In the genomic region with DNA sequence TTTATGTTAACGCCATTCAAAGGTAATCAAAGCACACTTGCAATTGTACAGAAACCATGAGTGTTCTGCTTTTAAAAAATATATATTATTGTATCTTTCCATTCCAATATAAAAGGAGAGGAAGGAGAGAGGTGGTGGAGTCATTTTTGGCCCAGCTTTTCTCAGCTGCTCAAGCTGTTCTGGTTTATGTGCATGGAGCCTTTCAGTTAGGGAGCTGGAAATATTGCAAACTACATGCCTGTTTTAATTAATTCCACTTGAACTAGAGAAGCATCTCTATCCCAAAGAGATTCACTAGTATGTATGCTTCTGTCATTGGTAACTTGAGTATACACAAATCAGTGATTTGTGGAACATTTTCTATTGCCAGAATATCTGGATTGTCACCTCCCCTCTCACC, we compare ENCODE assay signal across 1 cellular context.
TF ChIP-seq lines count a peak whose summit lies in the region.

No MANE protein-coding gene starts in this region.

TF ChIP-seq in SK-N-SH treated with all-trans-retinoic acid at 6 μM for 48 hours, 23 proteins besides CTCF, POLR2A, EP300 and RAD21 (continued from another document):
- TF ChIP-seq, protein P1, sequence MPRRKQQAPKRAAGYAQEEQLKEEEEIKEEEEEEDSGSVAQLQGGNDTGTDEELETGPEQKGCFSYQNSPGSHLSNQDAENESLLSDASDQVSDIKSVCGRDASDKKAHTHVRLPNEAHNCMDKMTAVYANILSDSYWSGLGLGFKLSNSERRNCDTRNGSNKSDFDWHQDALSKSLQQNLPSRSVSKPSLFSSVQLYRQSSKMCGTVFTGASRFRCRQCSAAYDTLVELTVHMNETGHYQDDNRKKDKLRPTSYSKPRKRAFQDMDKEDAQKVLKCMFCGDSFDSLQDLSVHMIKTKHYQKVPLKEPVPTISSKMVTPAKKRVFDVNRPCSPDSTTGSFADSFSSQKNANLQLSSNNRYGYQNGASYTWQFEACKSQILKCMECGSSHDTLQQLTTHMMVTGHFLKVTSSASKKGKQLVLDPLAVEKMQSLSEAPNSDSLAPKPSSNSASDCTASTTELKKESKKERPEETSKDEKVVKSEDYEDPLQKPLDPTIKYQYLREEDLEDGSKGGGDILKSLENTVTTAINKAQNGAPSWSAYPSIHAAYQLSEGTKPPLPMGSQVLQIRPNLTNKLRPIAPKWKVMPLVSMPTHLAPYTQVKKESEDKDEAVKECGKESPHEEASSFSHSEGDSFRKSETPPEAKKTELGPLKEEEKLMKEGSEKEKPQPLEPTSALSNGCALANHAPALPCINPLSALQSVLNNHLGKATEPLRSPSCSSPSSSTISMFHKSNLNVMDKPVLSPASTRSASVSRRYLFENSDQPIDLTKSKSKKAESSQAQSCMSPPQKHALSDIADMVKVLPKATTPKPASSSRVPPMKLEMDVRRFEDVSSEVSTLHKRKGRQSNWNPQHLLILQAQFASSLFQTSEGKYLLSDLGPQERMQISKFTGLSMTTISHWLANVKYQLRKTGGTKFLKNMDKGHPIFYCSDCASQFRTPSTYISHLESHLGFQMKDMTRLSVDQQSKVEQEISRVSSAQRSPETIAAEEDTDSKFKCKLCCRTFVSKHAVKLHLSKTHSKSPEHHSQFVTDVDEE (CRISPR knock-in tag; IDR thresholded peaks at IDR 0.05): no peak
- TF ChIP-seq ISL1 (CRISPR knock-in tag; IDR thresholded peaks at IDR 0.05) (no peak), ESRRG (CRISPR knock-in tag; IDR thresholded peaks at IDR 0.05) (no peak), RARB (CRISPR knock-in tag; IDR thresholded peaks at IDR 0.05) (no peak), ZFP30 (CRISPR knock-in tag; IDR thresholded peaks at IDR 0.05) (no peak)
- TF ChIP-seq, protein P2, sequence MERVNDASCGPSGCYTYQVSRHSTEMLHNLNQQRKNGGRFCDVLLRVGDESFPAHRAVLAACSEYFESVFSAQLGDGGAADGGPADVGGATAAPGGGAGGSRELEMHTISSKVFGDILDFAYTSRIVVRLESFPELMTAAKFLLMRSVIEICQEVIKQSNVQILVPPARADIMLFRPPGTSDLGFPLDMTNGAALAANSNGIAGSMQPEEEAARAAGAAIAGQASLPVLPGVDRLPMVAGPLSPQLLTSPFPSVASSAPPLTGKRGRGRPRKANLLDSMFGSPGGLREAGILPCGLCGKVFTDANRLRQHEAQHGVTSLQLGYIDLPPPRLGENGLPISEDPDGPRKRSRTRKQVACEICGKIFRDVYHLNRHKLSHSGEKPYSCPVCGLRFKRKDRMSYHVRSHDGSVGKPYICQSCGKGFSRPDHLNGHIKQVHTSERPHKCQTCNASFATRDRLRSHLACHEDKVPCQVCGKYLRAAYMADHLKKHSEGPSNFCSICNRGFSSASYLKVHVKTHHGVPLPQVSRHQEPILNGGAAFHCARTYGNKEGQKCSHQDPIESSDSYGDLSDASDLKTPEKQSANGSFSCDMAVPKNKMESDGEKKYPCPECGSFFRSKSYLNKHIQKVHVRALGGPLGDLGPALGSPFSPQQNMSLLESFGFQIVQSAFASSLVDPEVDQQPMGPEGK (CRISPR knock-in tag; IDR thresholded peaks at IDR 0.05; ENCODE audit: borderline replicate concordance): no peak
- TF ChIP-seq, protein P3, sequence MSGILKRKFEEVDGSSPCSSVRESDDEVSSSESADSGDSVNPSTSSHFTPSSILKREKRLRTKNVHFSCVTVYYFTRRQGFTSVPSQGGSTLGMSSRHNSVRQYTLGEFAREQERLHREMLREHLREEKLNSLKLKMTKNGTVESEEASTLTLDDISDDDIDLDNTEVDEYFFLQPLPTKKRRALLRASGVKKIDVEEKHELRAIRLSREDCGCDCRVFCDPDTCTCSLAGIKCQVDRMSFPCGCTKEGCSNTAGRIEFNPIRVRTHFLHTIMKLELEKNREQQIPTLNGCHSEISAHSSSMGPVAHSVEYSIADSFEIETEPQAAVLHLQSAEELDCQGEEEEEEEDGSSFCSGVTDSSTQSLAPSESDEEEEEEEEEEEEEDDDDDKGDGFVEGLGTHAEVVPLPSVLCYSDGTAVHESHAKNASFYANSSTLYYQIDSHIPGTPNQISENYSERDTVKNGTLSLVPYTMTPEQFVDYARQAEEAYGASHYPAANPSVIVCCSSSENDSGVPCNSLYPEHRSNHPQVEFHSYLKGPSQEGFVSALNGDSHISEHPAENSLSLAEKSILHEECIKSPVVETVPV (CRISPR knock-in tag; IDR thresholded peaks at IDR 0.05): no peak
- TF ChIP-seq, protein P4, sequence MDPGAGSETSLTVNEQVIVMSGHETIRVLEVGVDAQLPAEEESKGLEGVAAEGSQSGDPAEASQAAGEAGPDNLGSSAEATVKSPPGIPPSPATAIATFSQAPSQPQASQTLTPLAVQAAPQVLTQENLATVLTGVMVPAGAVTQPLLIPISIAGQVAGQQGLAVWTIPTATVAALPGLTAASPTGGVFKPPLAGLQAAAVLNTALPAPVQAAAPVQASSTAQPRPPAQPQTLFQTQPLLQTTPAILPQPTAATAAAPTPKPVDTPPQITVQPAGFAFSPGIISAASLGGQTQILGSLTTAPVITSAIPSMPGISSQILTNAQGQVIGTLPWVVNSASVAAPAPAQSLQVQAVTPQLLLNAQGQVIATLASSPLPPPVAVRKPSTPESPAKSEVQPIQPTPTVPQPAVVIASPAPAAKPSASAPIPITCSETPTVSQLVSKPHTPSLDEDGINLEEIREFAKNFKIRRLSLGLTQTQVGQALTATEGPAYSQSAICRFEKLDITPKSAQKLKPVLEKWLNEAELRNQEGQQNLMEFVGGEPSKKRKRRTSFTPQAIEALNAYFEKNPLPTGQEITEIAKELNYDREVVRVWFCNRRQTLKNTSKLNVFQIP (CRISPR knock-in tag; IDR thresholded peaks at IDR 0.05; ENCODE audit: borderline replicate concordance, low read depth): no peak
